Comparison of ENCODE assay signal across 9 cellular contexts in genomic region chr16:56871172-56871593, GRCh38. TPM values are rescaled to one million over a fixed set of nuclear protein-coding genes. Genes with fewer than 3 reads are reported as not detected.
DNase-seq lines count a peak whose midpoint lies in the region; ATAC-seq and TF ChIP-seq lines count a peak whose summit lies in the region.
"Had no signal": no experiment of that assay in that cellular context is flagged by ENCODE, and none has a peak within 500 bp of the region (broad histone marks: within the 10 kb centered on the region; RNA-seq: fewer than 3 reads in every experiment).

No MANE protein-coding gene starts in this region.

- H3K27ac Mint-ChIP-seq in immature natural killer cell: no peak overlapping the region

- H3K4me2 ChIP-seq in BLaER1: peak overlapping the region; percentile 69
- no peak overlapping the region for H3K4me2 ChIP-seq in hepatocyte

- no peaks in the 10 kb centered on the region for H3K9me3 Mint-ChIP-seq in immature natural killer cell

- H3K27me3 ChIP-seq in BLaER1 (no peaks in the 10 kb centered on the region), hepatocyte (no peaks in the 10 kb centered on the region)

- peak; percentile 58 for ATAC-seq in GM21423 (IDR thresholded peaks at IDR 0.05; ENCODE audit: unreplicated experiment)
- ATAC-seq in omental fat pad (ENCODE audit: low FRiP score): no peak

- DNase-seq in RPMI7951 (ENCODE audit: low read depth) (peak; percentile 92), hepatocyte (ENCODE audit: low spot score) (peak; percentile 46), immature natural killer cell (no peak), omental fat pad (ENCODE audit: low spot score) (no peak), cerebellar nuclear complex (lab: John Stamatoyannopoulos, UW) (no peak)
- DNase-seq in stimulated activated naive CD4-positive, alpha-beta T cell (lab: John Stamatoyannopoulos, UW): no peak

- no peak overlapping the region for H3K4me3 ChIP-seq in BLaER1
- no peak overlapping the region for H3K4me3 ChIP-seq in hepatocyte

- H2AFZ ChIP-seq in hepatocyte: no peak overlapping the region

- H3K27me3 Mint-ChIP-seq in immature natural killer cell (ENCODE audit: low read depth in 3 of 3): peaks cover 0 to 6% (median 2%) of the 10 kb centered on the region in 3 donors

- no peaks in the 10 kb centered on the region for H3K79me2 ChIP-seq in hepatocyte

- H3K4me1 ChIP-seq in BLaER1 (peaks cover 57% of the 10 kb centered on the region), hepatocyte (ENCODE audit: insufficient read depth) (no peaks in the 10 kb centered on the region)

- no peaks in the 10 kb centered on the region for H4K20me1 ChIP-seq in BLaER1
- no peaks in the 10 kb centered on the region for H4K20me1 ChIP-seq in hepatocyte (ENCODE audit: insufficient read depth, poor library complexity, severe bottlenecking)

- H3K9ac ChIP-seq in BLaER1: no peak overlapping the region

- no peaks in the 10 kb centered on the region for H3K9me3 ChIP-seq in BLaER1
- H3K9me3 ChIP-seq in hepatocyte (ENCODE audit: low read depth): no peaks in the 10 kb centered on the region

- TF ChIP-seq CTCF in hepatocyte (IDR thresholded peaks at IDR 0.05; ENCODE audit: poor library complexity) (no peak), omental fat pad (IDR thresholded peaks at IDR 0.05) (no peak)

- H3K36me3 ChIP-seq in BLaER1 (no peaks in the 10 kb centered on the region), hepatocyte (replicated peaks; ENCODE audit: insufficient read depth, low read depth) (no peaks in the 10 kb centered on the region)

- WGBS in hepatocyte (ENCODE audit: low lambda C conversion rate, missing lambda C conversion rate): 76% methylated on average over 7 of the region's 7 CpGs

- H3K36me3 Mint-ChIP-seq in immature natural killer cell: no peaks in the 10 kb centered on the region

- H3K4me3 Mint-ChIP-seq in immature natural killer cell: no peak overlapping the region

- peak overlapping the region; percentile 28 for H3K27ac ChIP-seq in BLaER1
- H3K27ac ChIP-seq in hepatocyte: no peak overlapping the region

- no peaks in the 10 kb centered on the region for H3K9me2 ChIP-seq in hepatocyte (replicated peaks; ENCODE audit: insufficient read depth)

- H3K4me1 Mint-ChIP-seq in immature natural killer cell: peaks cover 4 to 6% of the 10 kb centered on the region in 2 donors

RNA-seq across cellular contexts. Expression of gene SLC12A3, which starts 6.2 kb away (rescaled TPM):
- total RNA-seq in RPMI7951 (2014; rRNA removed; shearing (Covaris generic)): not detected in 2 replicates
- total RNA-seq in hepatocyte: not detected in 2 replicates
- polyA plus RNA-seq in hepatocyte: not detected in 2 replicates
- under 1 TPM in 1 of 3 donors, not detected in 2; 0.51 TPM for polyA plus RNA-seq in immature natural killer cell
- not detected for total RNA-seq in omental fat pad
- total RNA-seq: SK-MEL-5 had no signal

Comparison
In these comparisons a context has a peak if more than half of its experiments do, and no peak if none do; other contexts are left out.
1. DNase-seq: peak in RPMI7951 (single experiment) and hepatocyte (single experiment); none in immature natural killer cell (0 of 3), stimulated activated naive CD4-positive, alpha-beta T cell (0 of 6), omental fat pad (single experiment) and cerebellar nuclear complex (0 of 2).